8 cellular contexts compared by ENCODE assay signal in the genomic region with DNA sequence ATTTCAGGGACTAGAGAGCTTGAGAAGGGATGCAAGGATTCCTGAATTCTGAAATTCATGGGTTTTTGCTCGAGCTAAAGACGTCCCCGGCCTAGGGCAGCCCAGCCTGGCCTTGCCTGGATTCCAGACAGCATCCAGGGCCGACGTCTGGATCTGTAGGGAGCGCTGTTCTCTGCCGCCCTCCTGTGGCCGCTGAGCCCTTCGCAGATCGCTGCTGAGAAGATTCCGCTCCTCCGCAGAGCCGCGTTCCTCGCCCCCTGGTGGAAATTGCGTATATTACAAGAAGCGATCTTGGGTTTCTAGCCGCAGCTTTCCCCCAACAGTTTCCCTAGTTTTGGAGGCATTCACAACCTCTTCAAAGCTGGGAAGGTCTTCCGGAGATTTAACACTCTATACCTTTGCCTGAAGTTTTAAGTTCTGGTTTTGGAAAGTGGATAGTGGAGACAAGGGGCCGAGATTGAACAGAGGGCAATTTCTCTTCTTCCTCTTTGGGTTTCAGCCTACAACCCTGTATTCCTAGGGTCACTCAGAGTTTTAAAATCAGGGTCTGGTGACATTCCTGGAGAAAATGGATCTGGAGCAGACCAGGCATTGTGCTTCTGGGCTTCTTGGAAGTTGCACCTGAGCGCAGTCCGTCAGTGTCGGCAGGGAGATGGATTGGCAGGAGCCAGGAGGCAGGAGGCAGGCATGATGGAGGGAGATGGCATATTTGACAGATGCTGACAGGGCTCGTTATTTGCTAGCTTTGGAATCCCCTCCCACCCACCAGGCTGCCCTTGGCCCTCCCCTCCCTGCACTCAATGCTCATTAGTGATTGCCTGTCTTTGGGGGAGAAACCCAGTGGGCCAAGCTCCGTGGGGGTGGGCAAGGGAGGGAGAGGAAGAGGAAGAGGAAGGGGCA. TPM values are rescaled to one million over a fixed set of nuclear protein-coding genes. Genes with fewer than 3 reads are reported as not detected.
DNase-seq lines count a peak whose midpoint lies in the region; ATAC-seq and FAIRE-seq lines count a peak whose summit lies in the region.

No MANE protein-coding gene starts in this region.

- no CpG with 5 or more reads among the region's 25 CpGs for WGBS in mesendoderm (ENCODE audit: extremely low coverage, insufficient coverage, low lambda C conversion rate)

- H3K79me2 ChIP-seq in mesendoderm (ENCODE audit: control insufficient read depth, insufficient read depth, low read length), result no peaks in the 10 kb centered on the region

- no peaks in the 10 kb centered on the region for H3K9me3 ChIP-seq in effector memory CD4-positive, alpha-beta T cell (ENCODE audit: control insufficient read depth, low read length)

- no peak overlapping the region for H3K4me3 ChIP-seq in effector memory CD4-positive, alpha-beta T cell (ENCODE audit: insufficient read depth, low read depth, low read length, poor library complexity, severe bottlenecking)
- H3K4me3 ChIP-seq in mesendoderm (ENCODE audit: low read length), result no peak overlapping the region

- peaks cover 23% of the 10 kb centered on the region for H3K27me3 ChIP-seq in effector memory CD4-positive, alpha-beta T cell (replicated peaks; ENCODE audit: control insufficient read depth, insufficient read depth, low read length, poor library complexity, severe bottlenecking)
- peaks cover 45% of the 10 kb centered on the region for H3K27me3 ChIP-seq in mesendoderm (ENCODE audit: insufficient read depth, low read length, poor library complexity)

- no peaks in the 10 kb centered on the region for H3K79me1 ChIP-seq in mesendoderm (ENCODE audit: low read length)

- peaks cover 27% of the 10 kb centered on the region for H3K4me1 ChIP-seq in effector memory CD4-positive, alpha-beta T cell (ENCODE audit: control insufficient read depth, insufficient read depth, low read length, poor library complexity, severe bottlenecking)
- no peaks in the 10 kb centered on the region for H3K4me1 ChIP-seq in mesendoderm (ENCODE audit: control insufficient read depth, low read depth, low read length)

- H2BK5ac ChIP-seq in mesendoderm (ENCODE audit: low read length), result no peak overlapping the region

- H4K5ac ChIP-seq in mesendoderm (ENCODE audit: low read length), result no peak overlapping the region

- H2BK120ac ChIP-seq in mesendoderm (ENCODE audit: low read depth, low read length), result no peak overlapping the region

- ATAC-seq in HG03439 (IDR thresholded peaks at IDR 0.05; ENCODE audit: unreplicated experiment), result no peak

- no peak overlapping the region for H2AK5ac ChIP-seq in mesendoderm (ENCODE audit: low read length)

- no peaks in the 10 kb centered on the region for H3K36me3 ChIP-seq in effector memory CD4-positive, alpha-beta T cell (ENCODE audit: control insufficient read depth, insufficient read depth, low read length)
- H3K36me3 ChIP-seq in mesendoderm (ENCODE audit: control insufficient read depth, insufficient read depth, low read length), result no peaks in the 10 kb centered on the region

- no peak overlapping the region for H4K8ac ChIP-seq in mesendoderm (ENCODE audit: low read depth, low read length)

- H3K18ac ChIP-seq in mesendoderm (ENCODE audit: low read length), result no peak overlapping the region

- H3K23ac ChIP-seq in mesendoderm (ENCODE audit: low read length), result no peak overlapping the region

- no peak overlapping the region for H3K4me2 ChIP-seq in mesendoderm (ENCODE audit: low read length)

- H2BK15ac ChIP-seq in mesendoderm (replicated peaks; ENCODE audit: low read depth), result no peak overlapping the region

- no peak overlapping the region for H3K56ac ChIP-seq in mesendoderm (ENCODE audit: low read length)

- no peak overlapping the region for H3K27ac ChIP-seq in effector memory CD4-positive, alpha-beta T cell (ENCODE audit: insufficient read depth, low read length, poor library complexity, severe bottlenecking)
- H3K27ac ChIP-seq in mesendoderm (ENCODE audit: low read depth, low read length), result no peak overlapping the region

- DNase-seq in ELF-1 (ENCODE audit: low read depth, low spot score), result peak; percentile 96
- peak; percentile 92 for DNase-seq in HTR-8/SVneo (ENCODE audit: insufficient read length, low spot score)
- peak; percentile 85 for DNase-seq in NOMO-1 treated with DMSO at 0.1 percent for 48 hours (lab: John Stamatoyannopoulos, UW; ENCODE audit: unreplicated experiment)
- peak; percentile 55 to 86 (median 69) for DNase-seq in activated CD8-positive, alpha-beta memory T cell treated with anti-CD3 and anti-CD28 coated beads for 48 hours (ENCODE audit: low read depth in 2 of 3, low spot score in 2 of 3)
- DNase-seq in effector memory CD4-positive, alpha-beta T cell, result peak; percentile 73 to 83 (median 77)
- peak; percentile 92 for DNase-seq in mesendoderm
- DNase-seq in stimulated activated CD8-positive, alpha-beta memory T cell treated with anti-CD3 and anti-CD28 coated beads, Interleukin-15, amount 100 ng/mL, for 1 hour (ENCODE audit: low read depth), result peak; percentile 78

- H3K4ac ChIP-seq in mesendoderm (ENCODE audit: low read depth, low read length), result no peak overlapping the region

- peak; percentile 40 for FAIRE-seq in HTR-8/SVneo (lab: Jason Lieb, UNC)

- peak overlapping the region; percentile 31 for H3K9ac ChIP-seq in mesendoderm (ENCODE audit: low read length)

RNA-seq across cellular contexts. Expression of a gene that starts 4.9 kb away (rescaled TPM):
- not detected for polyA plus RNA-seq in mesendoderm (2013, experiment 1 of 2)
- 0.11 TPM for polyA plus RNA-seq in mesendoderm (2013, experiment 2 of 2)

RNA-seq across cellular contexts. Expression of a gene that starts 19.6 kb away (rescaled TPM):
- polyA plus RNA-seq in mesendoderm (2013, experiment 1 of 2), result 8.5 TPM
- polyA plus RNA-seq in mesendoderm (2013, experiment 2 of 2), result 8.9 TPM
